ENCODE assay signal across 16 cellular contexts in genomic region chr1:8360493-8361197, GRCh38. TPM values are rescaled to one million over a fixed set of nuclear protein-coding genes. Genes with fewer than 3 reads are reported as not detected.
DNase-seq lines count a peak whose midpoint lies in the region; ATAC-seq, FAIRE-seq and TF ChIP-seq lines count a peak whose summit lies in the region.
"Had no signal": no experiment of that assay in that cellular context is flagged by ENCODE, and none has a peak within 500 bp of the region (broad histone marks: within the 10 kb centered on the region; RNA-seq: fewer than 3 reads in every experiment).

No MANE protein-coding gene starts in this region.

- H3K4me3 ChIP-seq in K562 (no peak overlapping the region), neuronal stem cell (ENCODE audit: low read length in 2 of 2) (no peak overlapping the region)

- H4K91ac ChIP-seq in neuronal stem cell (ENCODE audit: low read depth, low read length, poor library complexity) = no peak overlapping the region

- H3K9me1 ChIP-seq in K562 (ENCODE audit: control insufficient read depth, insufficient read depth, low read length) = no peaks in the 10 kb centered on the region

- peaks cover 33% of the 10 kb centered on the region for H3K79me1 ChIP-seq in neuronal stem cell (ENCODE audit: low read depth, low read length)

- H3K18ac ChIP-seq in neuronal stem cell (ENCODE audit: low read length) = peak overlapping the region; percentile 48

- no TSS peak for BruUV-seq in K562 (replicated peaks; lab: Mats Ljungman, UMichigan)

- H3K4me3 Mint-ChIP-seq in type B pancreatic cell = no peak overlapping the region
- H3K4me3 Mint-ChIP-seq in T-helper 2 cell treated with Interferon-gamma antibody and Interleukin-4, amounts not matched to agents 5 μg/mL and 100 μg/mL, for 36 hours = no peak overlapping the region
- H3K4me3 Mint-ChIP-seq: CD14-positive monocyte had no signal

- no peaks in the 10 kb centered on the region; a peak in 1 of 5 replicates for H3K27me3 ChIP-seq in K562 (ENCODE audit: control insufficient read depth in 2 of 2, insufficient read depth in 2 of 2, low read length in 2 of 2)
- H3K27me3 ChIP-seq in neuronal stem cell (ENCODE audit: control insufficient read depth in 3 of 3, insufficient read depth in 3 of 3, low read depth in 1 of 3, low read length in 3 of 3) = no peaks in the 10 kb centered on the region

- H2BK5ac ChIP-seq in neuronal stem cell (ENCODE audit: low read length) = no peak overlapping the region

- no peaks in the 10 kb centered on the region for H3K79me2 ChIP-seq in K562 (ENCODE audit: control insufficient read depth, insufficient read depth, low read length)

- POLR2A ChIA-PET in K562 (lab: Yijun Ruan, JAX) = interaction anchor here (0.6 kb wide), 1 partner anchor 399 kb away, joined by 4 read pairs; no protein-coding TSS in a partner anchor

- H3K27ac Mint-ChIP-seq in type B pancreatic cell = no peak overlapping the region
- H3K27ac Mint-ChIP-seq in T-helper 2 cell treated with Interferon-gamma antibody and Interleukin-4, amounts not matched to agents 5 μg/mL and 100 μg/mL, for 36 hours = no peak overlapping the region

- no peaks in the 10 kb centered on the region for H3K27me3 Mint-ChIP-seq in type B pancreatic cell
- H3K27me3 Mint-ChIP-seq in T-helper 2 cell treated with Interferon-gamma antibody and Interleukin-4, amounts not matched to agents 5 μg/mL and 100 μg/mL, for 36 hours (ENCODE audit: low read depth) = no peaks in the 10 kb centered on the region

- H3K4me1 ChIP-seq in K562 (replicated peaks in 1 of 2; ENCODE audit: control insufficient read depth in 2 of 2, insufficient read depth in 2 of 2, low read length in 2 of 2) = peaks cover 0 to 26% of the 10 kb centered on the region in 2 experiments; a peak in 1 of 5 replicates
- H3K4me1 ChIP-seq in neuronal stem cell (ENCODE audit: control insufficient read depth in 2 of 2, insufficient read depth in 1 of 2, low read depth in 1 of 2, low read length in 2 of 2) = peaks cover 0 to 5% of the 10 kb centered on the region in 2 donors

- no peak overlapping the region for H3K4ac ChIP-seq in neuronal stem cell (ENCODE audit: low read length)

- H3K14ac ChIP-seq in neuronal stem cell (ENCODE audit: low read length) = peak overlapping the region; percentile 56

- ATAC-seq in K562 (no peak), GM18907 (IDR thresholded peaks at IDR 0.05; ENCODE audit: unreplicated experiment) (no peak), HG02981 (IDR thresholded peaks at IDR 0.05; ENCODE audit: unreplicated experiment) (no peak)
- ATAC-seq: Panc1 had no signal

- WGBS in K562 (ENCODE audit: insufficient coverage, low coverage, missing lambda C conversion rate) = 95% methylated on average over 15 of the region's 26 CpGs
- WGBS in neuronal stem cell (ENCODE audit: extremely low coverage in 2 of 2, insufficient read length in 2 of 2, insufficient replicate concordance in 1 of 2), 2 donors = no CpG with 5 or more reads among the region's 26 CpGs

- no peak overlapping the region for H2AFZ ChIP-seq in K562 (ENCODE audit: low read depth, low read length)
- H2AFZ ChIP-seq in neuronal stem cell (ENCODE audit: low read length) = no peak overlapping the region

- no peaks in the 10 kb centered on the region for H3K9me3 Mint-ChIP-seq in type B pancreatic cell
- H3K9me3 Mint-ChIP-seq in T-helper 2 cell treated with Interferon-gamma antibody and Interleukin-4, amounts not matched to agents 5 μg/mL and 100 μg/mL, for 36 hours = no peaks in the 10 kb centered on the region

- peak; percentile 59 for DNase-seq in activated effector memory CD4-positive, alpha-beta T cell treated with anti-CD3 and anti-CD28 coated beads, Interleukin-2, amount 50 U/mL, for 16 hours
- no peak for DNase-seq in activated effector memory CD4-positive, alpha-beta T cell treated with Interleukin-2 at 50 U/mL for 16 hours
- DNase-seq in K562 (ENCODE audit: extremely low read depth in 1 of 4, low spot score in 3 of 4) (no peak), neuronal stem cell (ENCODE audit: low spot score) (no peak), type B pancreatic cell (ENCODE audit: extremely low spot score, unreplicated experiment) (peak; percentile 58)
- no peak for DNase-seq in T-helper 2 cell treated with Interferon-gamma antibody and Interleukin-4, amounts not matched to agents 5 μg/mL and 100 μg/mL, for 36 hours (ENCODE audit: low spot score)
- DNase-seq: AML-193, DND-41, NCI-H1105, NCI-H1694 had no signal

- no peaks in the 10 kb centered on the region for H3K9me3 ChIP-seq in K562 (replicated peaks; ENCODE audit: control insufficient read depth, insufficient read depth, low read depth, low read length)
- H3K9me3 ChIP-seq in neuronal stem cell (replicated peaks in 1 of 2; ENCODE audit: control insufficient read depth in 2 of 2, insufficient read depth in 1 of 2, low read depth in 1 of 2, low read length in 2 of 2) = peaks cover 0 to 3% of the 10 kb centered on the region in 2 donors

- H3K36me3 ChIP-seq in K562 (ENCODE audit: control insufficient read depth, insufficient read depth, low read length) = peaks cover 76% of the 10 kb centered on the region; the same call in 2 of the 3 replicates
- H3K36me3 ChIP-seq in neuronal stem cell (replicated peaks in 1 of 2; ENCODE audit: control insufficient read depth in 2 of 2, insufficient read depth in 2 of 2, low read length in 2 of 2) = peaks cover 67 to 93% of the 10 kb centered on the region in 2 donors

- intact Hi-C loops in K562 (cut with micrococcal nuclease) = no loop called here

- no peak for TF ChIP-seq RAD21 in K562 (CRISPR knock-in tag; conservative IDR thresholded peaks at IDR 0.05 in 1 of 2, IDR thresholded peaks at IDR 0.05 in 1 of 2)

- no peak overlapping the region for H2AK5ac ChIP-seq in neuronal stem cell (ENCODE audit: low read depth, low read length)

- peaks cover 5% of the 10 kb centered on the region for H3K4me1 Mint-ChIP-seq in type B pancreatic cell (ENCODE audit: unreplicated experiment)
- no peaks in the 10 kb centered on the region for H3K4me1 Mint-ChIP-seq in T-helper 2 cell treated with Interferon-gamma antibody and Interleukin-4, amounts not matched to agents 5 μg/mL and 100 μg/mL, for 36 hours (ENCODE audit: low read depth)
- H3K4me1 Mint-ChIP-seq: CD14-positive monocyte had no signal

- H3K27ac ChIP-seq in K562 (ENCODE audit: extremely low read depth, low read depth, low read length) = no peak overlapping the region
- no peak overlapping the region for H3K27ac ChIP-seq in neuronal stem cell (replicated peaks; ENCODE audit: low read length)
- H3K27ac ChIP-seq: 22Rv1 had no signal

- no peaks in the 10 kb centered on the region for H4K20me1 ChIP-seq in K562 (replicated peaks; ENCODE audit: control insufficient read depth, insufficient read depth, low read length)

- CTCF ChIA-PET in K562 (lab: Yijun Ruan, JAX; ENCODE audit: low intra/inter-chr PET ratio) = no interaction called here

- in situ Hi-C loops in K562 (cut with MboI) = no loop called here

- H3K4me2 ChIP-seq in K562 (ENCODE audit: insufficient read depth, low read length) = no peak overlapping the region
- no peak overlapping the region for H3K4me2 ChIP-seq in neuronal stem cell (ENCODE audit: insufficient read depth, low read length, poor library complexity, severe bottlenecking)

- TF ChIP-seq EP300 in K562 (IDR thresholded peaks at IDR 0.05; ENCODE audit: low read length) = no peak

- no peak for TF ChIP-seq POLR2A in K562 (conservative IDR thresholded peaks at IDR 0.05)

- no peak overlapping the region for H2BK12ac ChIP-seq in neuronal stem cell (ENCODE audit: low read length)

- H2BK15ac ChIP-seq in neuronal stem cell (ENCODE audit: low read length) = no peak overlapping the region

- H2BK120ac ChIP-seq in neuronal stem cell (ENCODE audit: low read depth, low read length) = no peak overlapping the region

- no peak overlapping the region for H4K8ac ChIP-seq in neuronal stem cell (ENCODE audit: low read depth, low read length)

- FAIRE-seq in K562 (lab: Jason Lieb, UNC) = no peak
- FAIRE-seq: H54 had no signal

- H3K36me3 Mint-ChIP-seq in type B pancreatic cell = peaks cover 20% of the 10 kb centered on the region
- peaks cover 26% of the 10 kb centered on the region for H3K36me3 Mint-ChIP-seq in T-helper 2 cell treated with Interferon-gamma antibody and Interleukin-4, amounts not matched to agents 5 μg/mL and 100 μg/mL, for 36 hours (ENCODE audit: low read depth)

- TF ChIP-seq CTCF in K562 (IDR thresholded peaks at IDR 0.05 in 2 of 3, conservative IDR thresholded peaks at IDR 0.05 in 1 of 3; ENCODE audit: insufficient read depth in 2 of 3, low read depth in 1 of 3, low read length in 3 of 3) (no peak), type B pancreatic cell (conservative IDR thresholded peaks at IDR 0.05) (no peak)

- peak overlapping the region; percentile 55 for H3K23ac ChIP-seq in neuronal stem cell (ENCODE audit: low read depth, low read length, poor library complexity)

- no peak overlapping the region; a peak in 1 of 4 replicates for H3K9ac ChIP-seq in K562 (ENCODE audit: insufficient read depth in 1 of 2, low read depth in 2 of 2, low read length in 2 of 2)
- no peak overlapping the region for H3K9ac ChIP-seq in neuronal stem cell (ENCODE audit: low read depth, low read length, poor library complexity)

TF ChIP-seq in K562, 482 proteins besides CTCF, POLR2A, EP300 and RAD21:
- TF ChIP-seq RBM22 (IDR thresholded peaks at IDR 0.05; ENCODE audit: low read depth, low read length, poor library complexity, severe bottlenecking) (peak; percentile 93), HDAC1 (IDR thresholded peaks at IDR 0.05) (no peak)
TF ChIP-seq in K562: peak in this region for 1.

RNA-seq across cellular contexts. Expression of gene SLC45A1, which starts 42.7 kb away (rescaled TPM):
- total RNA-seq in K562 (2011; cell fraction: chromatin; rRNA removed; ENCODE audit: low replicate concordance) = not detected in 2 replicates
- not detected in 2 replicates for total RNA-seq in K562 (2011; cell fraction: nucleolus; rRNA removed)
- not detected in 2 replicates for total RNA-seq in K562 (2011; cell fraction: nucleoplasm; rRNA removed)
- total RNA-seq in K562 (2014; rRNA removed) = not detected in 2 replicates
- not detected in 2 replicates for total RNA-seq in K562 (2014; rRNA removed; fragmentation: Illumina TruSeq; extraction: Trizol)
- total RNA-seq in K562 (2015; rRNA removed; fragmentation: Illumina TruSeq; extraction: Trizol) = not detected in 2 replicates
- total RNA-seq in K562 (2021) = not detected in 2 replicates
- not detected in 2 replicates for polyA plus RNA-seq in K562 (2011; rRNA removed)
- not detected in 2 replicates for polyA plus RNA-seq in K562 (2011; cell fraction: cytosol; rRNA removed)
- polyA plus RNA-seq in K562 (2011; cell fraction: nucleus; rRNA removed) = not detected in 2 replicates
- not detected in 2 replicates for polyA plus RNA-seq in K562 (2012)
- not detected in 2 replicates for polyA plus RNA-seq in K562 (2014; fragmentation: Illumina TruSeq; extraction: Trizol)
- not detected for polyA plus RNA-seq in K562 (2014; fragmentation: Nextera tagmentation; extraction: Ambion mirVana)
- not detected in 2 replicates for polyA plus RNA-seq in K562 (2014; rRNA removed)
- not detected in 2 replicates for polyA minus RNA-seq in K562 (2011; rRNA and poly(A)+ RNA removed)
- polyA minus RNA-seq in K562 (2011; cell fraction: cytosol; rRNA and poly(A)+ RNA removed) = not detected in 2 replicates
- not detected in 2 replicates for polyA minus RNA-seq in K562 (2011; cell fraction: nucleus; rRNA and poly(A)+ RNA removed)
- 1.7 TPM for polyA plus RNA-seq in neuronal stem cell (2013, experiment 1 of 2)
- 1.7 TPM for polyA plus RNA-seq in neuronal stem cell (2013, experiment 2 of 2)
- total RNA-seq in type B pancreatic cell (ENCODE audit: low replicate concordance) = 0.67 and 2.7 TPM in 2 replicates
- polyA plus RNA-seq: CD14-positive monocyte had no signal

Comparison
In these comparisons a context has a peak if more than half of its experiments do, and no peak if none do; other contexts are left out.
1. DNase-seq: peak in activated effector memory CD4-positive, alpha-beta T cell treated with anti-CD3 and anti-CD28 coated beads, Interleukin-2, amount 50 U/mL, for 16 hours (single experiment) and type B pancreatic cell (single experiment); none in activated effector memory CD4-positive, alpha-beta T cell treated with Interleukin-2 at 50 U/mL for 16 hours (single experiment), K562 (0 of 4), neuronal stem cell (single experiment) and T-helper 2 cell treated with Interferon-gamma antibody and Interleukin-4, amounts not matched to agents 5 μg/mL and 100 μg/mL, for 36 hours (single experiment).